In the genomic region with DNA sequence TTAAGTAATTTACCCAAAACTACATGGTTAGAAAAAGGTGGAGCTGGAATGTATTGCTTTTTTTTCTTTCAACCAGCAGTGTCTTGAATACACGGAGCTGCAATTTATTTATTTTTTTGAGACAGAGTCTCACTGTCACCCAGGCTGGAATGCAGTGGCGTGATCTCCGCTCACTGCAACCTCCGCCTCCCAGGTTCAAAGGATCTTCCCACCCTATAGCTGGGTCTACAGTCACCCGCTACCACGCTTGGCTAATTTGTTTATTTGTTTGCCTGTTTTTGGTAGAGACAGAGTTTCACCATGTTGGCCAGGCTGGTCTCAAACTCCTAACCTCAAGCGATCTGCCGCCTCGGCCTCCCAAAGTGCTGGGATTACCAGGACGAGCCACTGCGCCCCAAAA, we compare ENCODE assay signal across 7 cellular contexts. TPM values are rescaled to one million over a fixed set of nuclear protein-coding genes. Genes with fewer than 3 reads are reported as not detected.
"Had no signal": no experiment of that assay in that cellular context is flagged by ENCODE, and none has a peak within 500 bp of the region (broad histone marks: within the 10 kb centered on the region; RNA-seq: fewer than 3 reads in every experiment).

No MANE protein-coding gene starts in this region.

RNA-seq across cellular contexts. Expression of a gene that starts 30.7 kb away (rescaled TPM):
- total RNA-seq: activated CD8-positive, alpha-beta T cell treated with anti-CD3 and anti-CD28 coated beads, Interleukin-2, amount 10 ng/mL, durations not matched to agents 7 days and 5 days; ascending aorta; body of pancreas; K562; OCI-LY7; RPMI7951; T-helper 2 cell treated with Interferon-gamma antibody and Interleukin-4, amounts not matched to agents 100 ng/mL and 5 ng/mL, for 36 hours had no signal

RNA-seq across cellular contexts. Expression of a gene that starts 56.9 kb away (rescaled TPM):
- total RNA-seq: activated CD8-positive, alpha-beta T cell treated with anti-CD3 and anti-CD28 coated beads, Interleukin-2, amount 10 ng/mL, durations not matched to agents 7 days and 5 days; ascending aorta; body of pancreas; K562; OCI-LY7; RPMI7951 had no signal
- polyA plus RNA-seq: K562 had no signal
